ENCODE assay signal across 15 cellular contexts in genomic region chr14:71003156-71003555, GRCh38.
"Had no signal": no experiment of that assay in that cellular context is flagged by ENCODE, and none has a peak within 500 bp of the region (broad histone marks: within the 10 kb centered on the region; RNA-seq: fewer than 3 reads in every experiment).

No MANE protein-coding gene starts in this region.

- H3K9me3 ChIP-seq: SJCRH30, spleen had no signal

- H3K9me3 Mint-ChIP-seq: activated B cell treated with CpG ODN at 0.5 μM for 24 hours; activated naive CD4-positive, alpha-beta T cell treated with anti-CD3 and anti-CD28 coated beads, Interleukin-2, amount 10 ng/mL, durations not matched to agents 7 days and 5 days; activated T-helper 17 cell treated with anti-CD3 and anti-CD28 coated beads, Interleukin-2, amount 50 U/mL, for 72 hours; stimulated activated memory B cell treated with anti-CD40 and anti-IgM and Interleukin-4, amounts not matched to agents 10 μg/mL and 1 μg/mL and 100 μg/mL, for 72 hours had no signal

- H3K4me3 Mint-ChIP-seq: activated B cell treated with CpG ODN at 0.5 μM for 24 hours; activated naive CD4-positive, alpha-beta T cell treated with anti-CD3 and anti-CD28 coated beads, Interleukin-2, amount 10 ng/mL, durations not matched to agents 7 days and 5 days; stimulated activated memory B cell treated with anti-CD40 and anti-IgM and Interleukin-4, amounts not matched to agents 10 μg/mL and 1 μg/mL and 100 μg/mL, for 72 hours had no signal

- H3K27me3 Mint-ChIP-seq: activated B cell treated with CpG ODN at 0.5 μM for 24 hours; activated naive CD4-positive, alpha-beta T cell treated with anti-CD3 and anti-CD28 coated beads, Interleukin-2, amount 10 ng/mL, durations not matched to agents 7 days and 5 days; activated T-helper 17 cell treated with anti-CD3 and anti-CD28 coated beads, Interleukin-2, amount 50 U/mL, for 72 hours; stimulated activated memory B cell treated with anti-CD40 and anti-IgM and Interleukin-4, amounts not matched to agents 10 μg/mL and 1 μg/mL and 100 μg/mL, for 72 hours had no signal

- H3K4me3 ChIP-seq: lung, SJCRH30, spleen had no signal

- H3K27ac ChIP-seq: SJCRH30 had no signal

- H3K36me3 ChIP-seq: SJCRH30 had no signal

- ATAC-seq: left lobe of liver; stimulated activated memory B cell treated with anti-CD40 and anti-IgM and Interleukin-4, amounts not matched to agents 10 μg/mL and 1 μg/mL and 100 μg/mL, for 72 hours had no signal

- H3K27ac Mint-ChIP-seq: activated B cell treated with CpG ODN at 0.5 μM for 24 hours; stimulated activated memory B cell treated with anti-CD40 and anti-IgM and Interleukin-4, amounts not matched to agents 10 μg/mL and 1 μg/mL and 100 μg/mL, for 72 hours had no signal

- DNase-seq: activated B cell treated with CpG ODN at 0.5 μM for 24 hours; activated CD4-positive, alpha-beta T cell treated with anti-CD3 and anti-CD28 coated beads for 48 hours; activated naive CD4-positive, alpha-beta T cell treated with anti-CD3 and anti-CD28 coated beads, Interleukin-2, amount 10 ng/mL, durations not matched to agents 7 days and 5 days; amniotic stem cell; erythroblast; kidney; occipital lobe; retina; SJCRH30; spleen; stimulated activated CD4-positive, alpha-beta T cell treated with anti-CD3 and anti-CD28 coated beads, Interleukin-4, amount 100 ng/mL, for 4 hours had no signal

- H3K27me3 ChIP-seq: SJCRH30, spleen had no signal

- H3K4me1 Mint-ChIP-seq: stimulated activated memory B cell treated with anti-CD40 and anti-IgM and Interleukin-4, amounts not matched to agents 10 μg/mL and 1 μg/mL and 100 μg/mL, for 72 hours had no signal
